In genomic region chr6:54084234-54084633, GRCh38 we compare ENCODE assay signal across 24 cellular contexts. TPM values are rescaled to one million over a fixed set of nuclear protein-coding genes. Genes with fewer than 3 reads are reported as not detected.
DNase-seq lines count a peak whose midpoint lies in the region; ATAC-seq, FAIRE-seq and TF ChIP-seq lines count a peak whose summit lies in the region.
"Had no signal": no experiment of that assay in that cellular context is flagged by ENCODE, and none has a peak within 500 bp of the region (broad histone marks: within the 10 kb centered on the region; RNA-seq: fewer than 3 reads in every experiment).

No MANE protein-coding gene starts in this region.

- peak overlapping the region; percentile 16 for H3K27ac Mint-ChIP-seq in glutamatergic neuron (ENCODE audit: unreplicated experiment)
- no peak overlapping the region for H3K27ac Mint-ChIP-seq in activated CD8-positive, alpha-beta T cell treated with anti-CD3 and anti-CD28 coated beads, Interleukin-2, amount 10 ng/mL, durations not matched to agents 7 days and 5 days
- H3K27ac Mint-ChIP-seq: CD4-positive, CD25-positive, alpha-beta regulatory T cell had no signal

- 8 to 38% (median 20%) methylated on average over 2 of the region's 2 CpGs for WGBS in small intestine, 3 donors

- POLR2A ChIA-PET in HEK293T (lab: Yijun Ruan, JAX) = no interaction called here
- POLR2A ChIA-PET in activated CD8-positive, alpha-beta T cell treated with anti-CD3 and anti-CD28 coated beads, Interleukin-2, amount 10 ng/mL, durations not matched to agents 7 days and 5 days (lab: Charles Lee) = no interaction called here

- no peak overlapping the region for H3K4me3 ChIP-seq in small intestine (ENCODE audit: low read depth in 1 of 2, low read length in 2 of 2)
- H3K4me3 ChIP-seq: K562, PC-9, SJCRH30 had no signal

- no peaks in the 10 kb centered on the region for H3K36me3 Mint-ChIP-seq in glutamatergic neuron (ENCODE audit: unreplicated experiment)
- no peaks in the 10 kb centered on the region for H3K36me3 Mint-ChIP-seq in activated CD8-positive, alpha-beta T cell treated with anti-CD3 and anti-CD28 coated beads, Interleukin-2, amount 10 ng/mL, durations not matched to agents 7 days and 5 days (ENCODE audit: low read depth)
- H3K36me3 Mint-ChIP-seq: CD4-positive, CD25-positive, alpha-beta regulatory T cell had no signal

- H3K9me3 ChIP-seq in small intestine (ENCODE audit: control insufficient read depth, low read depth) = no peaks in the 10 kb centered on the region
- H3K9me3 ChIP-seq: BE2C, SJCRH30 had no signal

- no peaks in the 10 kb centered on the region for H3K27me3 ChIP-seq in small intestine (ENCODE audit: control insufficient read depth in 2 of 2, insufficient read depth in 2 of 2, low read length in 2 of 2)
- H3K27me3 ChIP-seq: BE2C, SJCRH30 had no signal

- peaks cover 20% of the 10 kb centered on the region for H3K4me1 Mint-ChIP-seq in glutamatergic neuron (ENCODE audit: low read depth, unreplicated experiment)
- H3K4me1 Mint-ChIP-seq in activated CD8-positive, alpha-beta T cell treated with anti-CD3 and anti-CD28 coated beads, Interleukin-2, amount 10 ng/mL, durations not matched to agents 7 days and 5 days (ENCODE audit: low read depth) = no peaks in the 10 kb centered on the region
- H3K4me1 Mint-ChIP-seq: CD4-positive, CD25-positive, alpha-beta regulatory T cell had no signal

- peaks cover 0 to 6% of the 10 kb centered on the region in 2 donors for H3K4me1 ChIP-seq in small intestine (ENCODE audit: control insufficient read depth in 2 of 2, insufficient read depth in 1 of 2, low read depth in 1 of 2, low read length in 1 of 2)
- H3K4me1 ChIP-seq: BE2C had no signal

- ATAC-seq in activated CD8-positive, alpha-beta T cell treated with anti-CD3 and anti-CD28 coated beads, Interleukin-2, amount 10 ng/mL, durations not matched to agents 7 days and 5 days = no peak
- ATAC-seq: K562 had no signal

- TF ChIP-seq CTCF in glutamatergic neuron (IDR thresholded peaks at IDR 0.05; ENCODE audit: partially characterized antibody, unreplicated experiment) (no peak), GM13977 (IDR thresholded peaks at IDR 0.05; ENCODE audit: extremely low read depth, insufficient read depth, missing control alignments) (no peak)

- no peak overlapping the region for H3K4me3 Mint-ChIP-seq in glutamatergic neuron (ENCODE audit: unreplicated experiment)
- no peak overlapping the region for H3K4me3 Mint-ChIP-seq in activated CD8-positive, alpha-beta T cell treated with anti-CD3 and anti-CD28 coated beads, Interleukin-2, amount 10 ng/mL, durations not matched to agents 7 days and 5 days
- H3K4me3 Mint-ChIP-seq: CD4-positive, CD25-positive, alpha-beta regulatory T cell had no signal

- no peaks in the 10 kb centered on the region for H3K36me3 ChIP-seq in small intestine (ENCODE audit: control insufficient read depth in 2 of 2, insufficient read depth in 2 of 2, low read length in 2 of 2)
- H3K36me3 ChIP-seq: BE2C, SJCRH30 had no signal

- in situ Hi-C loops in GM13977 (cut with MboI; ENCODE audit: low pct_unique_long_range_greater_than_20kb, low sequenced_read_pairs, unreplicated experiment) = no loop called here

- CTCF ChIA-PET in HEK293T (lab: Yijun Ruan, JAX) = no interaction called here
- CTCF ChIA-PET in activated CD8-positive, alpha-beta T cell treated with anti-CD3 and anti-CD28 coated beads, Interleukin-2, amount 10 ng/mL, durations not matched to agents 7 days and 5 days (lab: Charles Lee) = no interaction called here

- peaks cover 1% of the 10 kb centered on the region for H3K27me3 Mint-ChIP-seq in glutamatergic neuron (ENCODE audit: unreplicated experiment)
- H3K27me3 Mint-ChIP-seq in activated CD8-positive, alpha-beta T cell treated with anti-CD3 and anti-CD28 coated beads, Interleukin-2, amount 10 ng/mL, durations not matched to agents 7 days and 5 days (ENCODE audit: low read depth) = no peaks in the 10 kb centered on the region
- H3K27me3 Mint-ChIP-seq: CD4-positive, CD25-positive, alpha-beta regulatory T cell had no signal

- peak; percentile 51 for DNase-seq in DMS 273 (lab: John Stamatoyannopoulos, UW; ENCODE audit: unreplicated experiment)
- DNase-seq in DMS 273 treated with DMSO at 0.1 percent for 48 hours (lab: John Stamatoyannopoulos, UW) = no peak
- no peak for DNase-seq in HEK293T (ENCODE audit: extremely low spot score)
- DNase-seq in glutamatergic neuron = no peak
- DNase-seq in small intestine = peak; percentile 89
- no peak for DNase-seq in activated CD8-positive, alpha-beta T cell treated with anti-CD3 and anti-CD28 coated beads, Interleukin-2, amount 10 ng/mL, durations not matched to agents 7 days and 5 days
- DNase-seq in NCI-H524 treated with DMSO at 0.1 percent for 48 hours (lab: John Stamatoyannopoulos, UW) = no peak
- DNase-seq in GM13977 (ENCODE audit: low spot score) = no peak
- DNase-seq: BE2C; CD4-positive, CD25-positive, alpha-beta regulatory T cell; COR-L47; DMS153; GDM1; NCI-H1436; NCI-H2029; NCI-H446 treated with DMSO at 0.1 percent for 48 hours; PC-9; SJCRH30 had no signal

- H3K9me3 Mint-ChIP-seq in glutamatergic neuron (ENCODE audit: unreplicated experiment) = peaks cover 8% of the 10 kb centered on the region
- no peaks in the 10 kb centered on the region for H3K9me3 Mint-ChIP-seq in activated CD8-positive, alpha-beta T cell treated with anti-CD3 and anti-CD28 coated beads, Interleukin-2, amount 10 ng/mL, durations not matched to agents 7 days and 5 days (ENCODE audit: insufficient read depth)
- H3K9me3 Mint-ChIP-seq: CD4-positive, CD25-positive, alpha-beta regulatory T cell had no signal

- FAIRE-seq in small intestine (lab: Jason Lieb, UNC) = no peak
- FAIRE-seq: H54, K562 had no signal

- no peak overlapping the region for H3K27ac ChIP-seq in small intestine (ENCODE audit: low read depth in 1 of 2, low read length in 1 of 2)
- H3K27ac ChIP-seq: 22Rv1, PC-9, RWPE1, SJCRH30 had no signal

TF ChIP-seq in HEK293T, 16 proteins besides CTCF, POLR2A, EP300 and RAD21:
- TF ChIP-seq PKNOX1 (IDR thresholded peaks at IDR 0.05) (peak; percentile 23; the same call in 1 of the 2 replicates), BHLHE40 (IDR thresholded peaks at IDR 0.05; ENCODE audit: borderline replicate concordance) (no peak), FOXM1 (IDR thresholded peaks at IDR 0.05; ENCODE audit: borderline replicate concordance) (no peak), HDGF (IDR thresholded peaks at IDR 0.05; ENCODE audit: borderline replicate concordance) (no peak), ARNT (IDR thresholded peaks at IDR 0.05) (no peak), FOXK2 (IDR thresholded peaks at IDR 0.05) (no peak), CTBP1 (IDR thresholded peaks at IDR 0.05; ENCODE audit: borderline replicate concordance) (no peak), LEF1 (IDR thresholded peaks at IDR 0.05; ENCODE audit: borderline replicate concordance) (no peak)

RNA-seq across cellular contexts. Expression of gene MLIP, which starts 27.0 kb away (rescaled TPM):
- 0.44 TPM for total RNA-seq in glutamatergic neuron (ENCODE audit: unreplicated experiment)
- 1 to 10 TPM in 2 of 3 donors, under 1 TPM in 1; 0.75 to 5.1 (median 3.6) TPM for polyA plus RNA-seq in small intestine
- not detected for total RNA-seq in activated CD8-positive, alpha-beta T cell treated with anti-CD3 and anti-CD28 coated beads, Interleukin-2, amount 10 ng/mL, durations not matched to agents 7 days and 5 days
- total RNA-seq: CD4-positive, CD25-positive, alpha-beta regulatory T cell; Daoy; K562 had no signal
- polyA plus RNA-seq: AG04450; CD4-positive, CD25-positive, alpha-beta regulatory T cell; K562 had no signal

Comparison
In these comparisons a context has a peak if more than half of its experiments do, and no peak if none do; other contexts are left out.
1. DNase-seq: peak in DMS 273 (single experiment) and small intestine (single experiment); none in DMS 273 treated with DMSO at 0.1 percent for 48 hours (single experiment), HEK293T (single experiment), glutamatergic neuron (single experiment), activated CD8-positive, alpha-beta T cell treated with anti-CD3 and anti-CD28 coated beads, Interleukin-2, amount 10 ng/mL, durations not matched to agents 7 days and 5 days (single experiment), NCI-H524 treated with DMSO at 0.1 percent for 48 hours (single experiment) and GM13977 (single experiment).